In genomic region chr5:181161534-181162175, GRCh38 we compare ENCODE assay signal across 1 cellular context.
TF ChIP-seq lines count a peak whose summit lies in the region.

No MANE protein-coding gene starts in this region.

TF ChIP-seq in HepG2, 621 proteins besides CTCF, POLR2A, EP300 and RAD21:
- TF ChIP-seq, protein P1, sequence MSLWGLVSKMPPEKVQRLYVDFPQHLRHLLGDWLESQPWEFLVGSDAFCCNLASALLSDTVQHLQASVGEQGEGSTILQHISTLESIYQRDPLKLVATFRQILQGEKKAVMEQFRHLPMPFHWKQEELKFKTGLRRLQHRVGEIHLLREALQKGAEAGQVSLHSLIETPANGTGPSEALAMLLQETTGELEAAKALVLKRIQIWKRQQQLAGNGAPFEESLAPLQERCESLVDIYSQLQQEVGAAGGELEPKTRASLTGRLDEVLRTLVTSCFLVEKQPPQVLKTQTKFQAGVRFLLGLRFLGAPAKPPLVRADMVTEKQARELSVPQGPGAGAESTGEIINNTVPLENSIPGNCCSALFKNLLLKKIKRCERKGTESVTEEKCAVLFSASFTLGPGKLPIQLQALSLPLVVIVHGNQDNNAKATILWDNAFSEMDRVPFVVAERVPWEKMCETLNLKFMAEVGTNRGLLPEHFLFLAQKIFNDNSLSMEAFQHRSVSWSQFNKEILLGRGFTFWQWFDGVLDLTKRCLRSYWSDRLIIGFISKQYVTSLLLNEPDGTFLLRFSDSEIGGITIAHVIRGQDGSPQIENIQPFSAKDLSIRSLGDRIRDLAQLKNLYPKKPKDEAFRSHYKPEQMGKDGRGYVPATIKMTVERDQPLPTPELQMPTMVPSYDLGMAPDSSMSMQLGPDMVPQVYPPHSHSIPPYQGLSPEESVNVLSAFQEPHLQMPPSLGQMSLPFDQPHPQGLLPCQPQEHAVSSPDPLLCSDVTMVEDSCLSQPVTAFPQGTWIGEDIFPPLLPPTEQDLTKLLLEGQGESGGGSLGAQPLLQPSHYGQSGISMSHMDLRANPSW (CRISPR knock-in tag; IDR thresholded peaks at IDR 0.05; ENCODE audit: borderline replicate concordance), result no peak
- TF ChIP-seq HNF4A (CRISPR knock-in tag; IDR thresholded peaks at IDR 0.05) (peak; percentile 9; the same call in 1 of the 2 replicates), TARDBP (CRISPR knock-in tag; IDR thresholded peaks at IDR 0.05) (no peak), ZNF605 (CRISPR knock-in tag; IDR thresholded peaks at IDR 0.05) (no peak), ZBTB44 (CRISPR knock-in tag; IDR thresholded peaks at IDR 0.05) (no peak)
TF ChIP-seq in HepG2: peak in this region for 1.
